Comparison of ENCODE assay signal across 16 cellular contexts in the genomic region with DNA sequence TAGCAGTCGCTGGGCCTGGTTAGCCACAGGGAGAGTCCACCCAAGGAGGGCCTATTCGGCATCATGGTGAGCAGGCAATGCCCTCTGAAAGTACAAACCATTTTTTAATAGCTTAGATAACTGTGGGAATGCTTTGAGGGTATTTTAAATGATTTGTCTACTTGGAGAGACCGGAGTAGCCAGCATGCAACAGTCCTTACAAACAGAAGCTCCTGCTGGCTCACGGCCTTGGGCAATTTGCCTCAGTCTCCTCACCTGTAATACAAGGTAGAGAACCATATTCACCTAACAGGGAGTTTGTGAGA.
DNase-seq lines count a peak whose midpoint lies in the region; ATAC-seq and TF ChIP-seq lines count a peak whose summit lies in the region.
"Had no signal": no experiment of that assay in that cellular context is flagged by ENCODE, and none has a peak within 500 bp of the region (broad histone marks: within the 10 kb centered on the region; RNA-seq: fewer than 3 reads in every experiment).

No MANE protein-coding gene starts in this region.

- no peak overlapping the region for H3K9ac ChIP-seq in BLaER1 treated with 17β-estradiol and CSF1 and Interleukin-3, amounts not matched to agents 10 nM and 100 nM

- no peak for DNase-seq in GM23338 (ENCODE audit: low spot score)
- no peak for DNase-seq in RWPE2 (ENCODE audit: low spot score)
- DNase-seq in neural crest cell (ENCODE audit: low read depth, low spot score), result no peak
- no peak for DNase-seq in stimulated activated CD4-positive, alpha-beta T cell treated with anti-CD3 and anti-CD28 coated beads, Interleukin-2, amount 100 ng/mL, for 24 hours
- no peak for DNase-seq in NCI-H69 (lab: John Stamatoyannopoulos, UW)
- DNase-seq: DMS79 treated with DMSO at 0.1 percent for 48 hours, NCI-H187 treated with DMSO at 0.1 percent for 48 hours, NCI-H2171, NCI-H446 treated with DMSO at 0.1 percent for 48 hours had no signal

- no peak overlapping the region; a peak in 1 of 22 replicates for H3K27ac ChIP-seq in BLaER1 treated with 17β-estradiol and CSF1 and Interleukin-3, amounts not matched to agents 10 nM and 100 nM
- H3K27ac ChIP-seq in GM23338 (ENCODE audit: low read depth) (0 out of 2 replicates have a peak overlapping the region, but pooled peaks have one; percentile 1), RWPE2 (ENCODE audit: poor library complexity, severe bottlenecking) (no peak overlapping the region)
- H3K27ac ChIP-seq: SK-N-MC had no signal

- H2AFZ ChIP-seq in GM23338, result no peak overlapping the region

- H3K4me3 Mint-ChIP-seq in GM23338, result no peak overlapping the region
- peak overlapping the region; percentile 27 for H3K4me3 Mint-ChIP-seq in neural crest cell
- H3K4me3 Mint-ChIP-seq: B cell; CD8-positive, alpha-beta memory T cell; T-cell had no signal

- no peak overlapping the region for H3K27ac Mint-ChIP-seq in GM23338
- H3K27ac Mint-ChIP-seq in neural crest cell (ENCODE audit: unreplicated experiment), result no peak overlapping the region
- H3K27ac Mint-ChIP-seq: B cell; CD8-positive, alpha-beta memory T cell; T-cell had no signal

- no peaks in the 10 kb centered on the region for H3K36me3 ChIP-seq in BLaER1 treated with 17β-estradiol and CSF1 and Interleukin-3, amounts not matched to agents 10 nM and 100 nM
- H3K36me3 ChIP-seq in GM23338 (ENCODE audit: insufficient read depth), result no peaks in the 10 kb centered on the region
- no peaks in the 10 kb centered on the region for H3K36me3 ChIP-seq in RWPE2 (ENCODE audit: low read depth)

- H3K27me3 Mint-ChIP-seq in GM23338 (ENCODE audit: insufficient read depth, low read depth, poor library complexity), result peaks cover 4% of the 10 kb centered on the region
- H3K27me3 Mint-ChIP-seq in neural crest cell (ENCODE audit: low read depth), result no peaks in the 10 kb centered on the region

- H3K9me3 Mint-ChIP-seq in GM23338, result no peaks in the 10 kb centered on the region; the same call in 2 of the 3 replicates
- no peaks in the 10 kb centered on the region for H3K9me3 Mint-ChIP-seq in neural crest cell
- H3K9me3 Mint-ChIP-seq: CD8-positive, alpha-beta memory T cell; T-cell had no signal

- H3K36me3 Mint-ChIP-seq in GM23338 (ENCODE audit: low read depth) (no peaks in the 10 kb centered on the region), neural crest cell (ENCODE audit: low read depth) (no peaks in the 10 kb centered on the region)
- H3K36me3 Mint-ChIP-seq: CD8-positive, alpha-beta memory T cell; T-cell had no signal

- ATAC-seq in GM23338 (no peak), RWPE2 (ENCODE audit: low read depth) (no peak), GM21381 (IDR thresholded peaks at IDR 0.05; ENCODE audit: unreplicated experiment) (no peak)

- no peaks in the 10 kb centered on the region for H3K9me3 ChIP-seq in BLaER1 treated with 17β-estradiol and CSF1 and Interleukin-3, amounts not matched to agents 10 nM and 100 nM (replicated peaks in 1 of 11)
- no peaks in the 10 kb centered on the region for H3K9me3 ChIP-seq in RWPE2 (ENCODE audit: severe bottlenecking)

- H3K4me2 ChIP-seq in BLaER1 treated with 17β-estradiol and CSF1 and Interleukin-3, amounts not matched to agents 10 nM and 100 nM, result peak overlapping the region in 8 of 11 experiments; percentile 3 to 60 (median 34); a peak in 13 of 22 replicates
- H3K4me2 ChIP-seq in GM23338, result peak overlapping the region; percentile 0; the same call in 1 of the 2 replicates

- no peak overlapping the region for H3K4me3 ChIP-seq in BLaER1 treated with 17β-estradiol and CSF1 and Interleukin-3, amounts not matched to agents 10 nM and 100 nM
- H3K4me3 ChIP-seq in GM23338, result no peak overlapping the region
- H3K4me3 ChIP-seq in RWPE2 (ENCODE audit: severe bottlenecking), result no peak overlapping the region
- H3K4me3 ChIP-seq: GM12878, SK-N-MC had no signal

- H3K4me1 Mint-ChIP-seq in GM23338 (peaks cover 31% of the 10 kb centered on the region), neural crest cell (peaks cover 50% of the 10 kb centered on the region)
- H3K4me1 Mint-ChIP-seq: B cell; CD8-positive, alpha-beta memory T cell; T-cell had no signal

- H3F3A ChIP-seq in GM23338 (replicated peaks; ENCODE audit: low read depth), result 0 out of 2 replicates have a peak, but pooled peaks cover 4% of the 10 kb centered on the region

- H4K20me1 ChIP-seq in BLaER1 treated with 17β-estradiol and CSF1 and Interleukin-3, amounts not matched to agents 10 nM and 100 nM, result no peaks in the 10 kb centered on the region
- H4K20me1 ChIP-seq in GM23338 (replicated peaks; ENCODE audit: insufficient read depth), result no peaks in the 10 kb centered on the region

- TF ChIP-seq CTCF in GM23338 (conservative IDR thresholded peaks at IDR 0.05; ENCODE audit: low read depth in 2 of 2) (no peak), RWPE2 (IDR thresholded peaks at IDR 0.05; ENCODE audit: poor library complexity, severe bottlenecking) (peak; percentile 57), neural crest cell (conservative IDR thresholded peaks at IDR 0.05) (no peak)

- H3K79me2 ChIP-seq in GM23338 (replicated peaks; ENCODE audit: insufficient read depth), result no peaks in the 10 kb centered on the region; the same call in 1 of the 2 replicates

- no peaks in the 10 kb centered on the region for H3K27me3 ChIP-seq in BLaER1 treated with 17β-estradiol and CSF1 and Interleukin-3, amounts not matched to agents 10 nM and 100 nM
- no peaks in the 10 kb centered on the region for H3K27me3 ChIP-seq in GM23338 (ENCODE audit: insufficient read depth)
- H3K27me3 ChIP-seq in RWPE2 (ENCODE audit: insufficient read depth, poor library complexity, severe bottlenecking), result no peaks in the 10 kb centered on the region

- H3K9me2 ChIP-seq in GM23338 (ENCODE audit: insufficient read depth), result no peaks in the 10 kb centered on the region

- H3K4me1 ChIP-seq in BLaER1 treated with 17β-estradiol and CSF1 and Interleukin-3, amounts not matched to agents 10 nM and 100 nM, result peaks cover 11 to 56% (median 38%) of the 10 kb centered on the region in 10 experiments; a peak in 19 of 20 replicates
- H3K4me1 ChIP-seq in GM23338 (ENCODE audit: insufficient read depth), result peaks cover 24% of the 10 kb centered on the region
- no peaks in the 10 kb centered on the region for H3K4me1 ChIP-seq in RWPE2 (ENCODE audit: insufficient read depth, poor library complexity, severe bottlenecking)

TF ChIP-seq in GM23338, 12 proteins besides CTCF, POLR2A, EP300 and RAD21 (continues in another document):
- no peak for TF ChIP-seq EZH2 (IDR thresholded peaks at IDR 0.05; ENCODE audit: low read depth, unreplicated experiment)
- TF ChIP-seq ZNF462 (CRISPR knock-in tag; IDR thresholded peaks at IDR 0.05), result no peak
- no peak for TF ChIP-seq EZH2phosphoT487 (IDR thresholded peaks at IDR 0.05; ENCODE audit: unreplicated experiment)
- no peak for TF ChIP-seq CREB1 (CRISPR knock-in tag; IDR thresholded peaks at IDR 0.05; ENCODE audit: low read depth)
